Comparison of ENCODE assay signal across 38 cellular contexts in genomic region chr19:46020819-46021125, GRCh38. TPM values are rescaled to one million over a fixed set of nuclear protein-coding genes. Genes with fewer than 3 reads are reported as not detected.
"Had no signal": no experiment of that assay in that cellular context is flagged by ENCODE, and none has a peak within 500 bp of the region (broad histone marks: within the 10 kb centered on the region; RNA-seq: fewer than 3 reads in every experiment).

No MANE protein-coding gene starts in this region.

- H3K4me3 Mint-ChIP-seq: activated B cell treated with CpG ODN at 0.5 μM for 24 hours; activated CD4-positive, alpha-beta memory T cell treated with anti-CD3 and anti-CD28 coated beads for 36 hours; activated naive CD4-positive, alpha-beta T cell treated with anti-CD3 and anti-CD28 coated beads for 36 hours; activated T-cell treated with anti-CD3 and anti-CD28 coated beads, Interleukin-2, amount 50 U/mL, for 4 hours; activated T-helper 1 cell treated with anti-CD3 and anti-CD28 coated beads, Interleukin-12 subunit alpha, Interleukin-12 subunit beta, Interleukin-2, Interleukin-4 antibody, amounts not matched to agents 30 ng/mL and 10 ng/mL and 1 ng/mL, durations not matched to agents 14 hours and 24 hours and 36 hours had no signal

- H3K36me3 Mint-ChIP-seq: activated naive CD4-positive, alpha-beta T cell treated with anti-CD3 and anti-CD28 coated beads, Interleukin-2, amount 50 U/mL, for 72 hours had no signal

- H3K9me3 ChIP-seq: adrenal gland, body of pancreas, breast epithelium, Peyer's patch had no signal

- H3K9me3 Mint-ChIP-seq: activated B cell treated with CpG ODN at 0.5 μM for 24 hours; activated CD4-positive, alpha-beta memory T cell treated with anti-CD3 and anti-CD28 coated beads for 36 hours; activated naive CD4-positive, alpha-beta T cell treated with anti-CD3 and anti-CD28 coated beads for 36 hours; activated naive CD4-positive, alpha-beta T cell treated with anti-CD3 and anti-CD28 coated beads, Interleukin-2, amount 50 U/mL, for 72 hours; activated T-cell treated with anti-CD3 and anti-CD28 coated beads, Interleukin-2, amount 50 U/mL, for 4 hours; activated T-helper 1 cell treated with anti-CD3 and anti-CD28 coated beads, Interleukin-12 subunit alpha, Interleukin-12 subunit beta, Interleukin-2, Interleukin-4 antibody, amounts not matched to agents 30 ng/mL and 10 ng/mL and 1 ng/mL, durations not matched to agents 14 hours and 24 hours and 36 hours had no signal

- H3K27ac Mint-ChIP-seq: activated B cell treated with CpG ODN at 0.5 μM for 24 hours; activated CD4-positive, alpha-beta memory T cell treated with anti-CD3 and anti-CD28 coated beads for 36 hours; activated naive CD4-positive, alpha-beta T cell treated with anti-CD3 and anti-CD28 coated beads for 36 hours; activated naive CD4-positive, alpha-beta T cell treated with anti-CD3 and anti-CD28 coated beads, Interleukin-2, amount 50 U/mL, for 72 hours; activated T-helper 1 cell treated with anti-CD3 and anti-CD28 coated beads, Interleukin-12 subunit alpha, Interleukin-12 subunit beta, Interleukin-2, Interleukin-4 antibody, amounts not matched to agents 30 ng/mL and 10 ng/mL and 1 ng/mL, durations not matched to agents 14 hours and 24 hours and 36 hours had no signal

- H3K4me3 ChIP-seq: adrenal gland, body of pancreas, breast epithelium, Peyer's patch had no signal

- H3K4me1 ChIP-seq: breast epithelium had no signal

- H3K36me3 ChIP-seq: adrenal gland, breast epithelium, Peyer's patch had no signal

- DNase-seq: activated B cell treated with CpG ODN at 0.5 μM for 24 hours; activated CD4-positive, alpha-beta memory T cell treated with anti-CD3 and anti-CD28 coated beads for 36 hours; activated CD4-positive, alpha-beta T cell treated with anti-CD3 and anti-CD28 coated beads for 4 hours; activated CD4-positive, alpha-beta T cell treated with anti-CD3 and anti-CD28 coated beads, Interleukin-2, amount 50 U/mL, for 1 hour; activated CD4-positive, CD25-positive, alpha-beta regulatory T cell treated with anti-CD3 and anti-CD28 coated beads, Interleukin-2, amount 50 U/mL, for 72 hours; activated CD8-positive, alpha-beta memory T cell treated with anti-CD3 and anti-CD28 coated beads, Interleukin-2, amount 50 U/mL, for 4 hours; activated gamma-delta T cell treated with Interleukin-2 at 50 U/mL for 16 hours; activated naive CD4-positive, alpha-beta T cell treated with anti-CD3 and anti-CD28 coated beads for 36 hours; activated T-cell treated with anti-CD3 and anti-CD28 coated beads for 4 hours; activated T-cell treated with anti-CD3 and anti-CD28 coated beads, Interleukin-2, amount 50 U/mL, for 4 hours; adrenal gland; NCI-H1105 treated with DMSO at 0.1 percent for 48 hours; NCI-H1436; NCI-H1694; NCI-H1930; NCI-H2081 treated with DMSO at 0.1 percent for 48 hours; NCI-H524 treated with DMSO at 0.1 percent for 48 hours; NCI-H748 treated with DMSO at 0.1 percent for 48 hours; NK-92 treated with Interleukin-12 subunit alpha and Interleukin-12 subunit beta, amount 100 ng/mL, for 24 hours; PC-3; Peyer's patch; RPMI8226; SIG-M5; SW 1271; T-helper 1 cell; T-helper 2 cell; T-helper 9 cell had no signal

- H3K27ac ChIP-seq: adrenal gland, body of pancreas, breast epithelium, Peyer's patch, VCaP had no signal

RNA-seq across cellular contexts. Expression of gene PGLYRP1, which starts 2.1 kb away (rescaled TPM):
- total RNA-seq: activated B cell treated with CpG ODN at 0.5 μM for 24 hours; activated CD4-positive, alpha-beta memory T cell treated with anti-CD3 and anti-CD28 coated beads for 36 hours; activated naive CD4-positive, alpha-beta T cell treated with anti-CD3 and anti-CD28 coated beads for 36 hours; activated naive CD4-positive, alpha-beta T cell treated with anti-CD3 and anti-CD28 coated beads, Interleukin-2, amount 50 U/mL, for 72 hours; activated T-cell treated with anti-CD3 and anti-CD28 coated beads, Interleukin-2, amount 50 U/mL, for 4 hours; activated T-helper 1 cell treated with anti-CD3 and anti-CD28 coated beads, Interleukin-12 subunit alpha, Interleukin-12 subunit beta, Interleukin-2, Interleukin-4 antibody, amounts not matched to agents 30 ng/mL and 10 ng/mL and 1 ng/mL, durations not matched to agents 14 hours and 24 hours and 36 hours; adrenal gland; astrocyte; body of pancreas; breast epithelium; M059J; NCI-H460; PC-3; Peyer's patch; SK-MEL-5 had no signal

RNA-seq across cellular contexts. Expression of gene IGFL4, which starts 20.0 kb away (rescaled TPM):
- total RNA-seq: activated B cell treated with CpG ODN at 0.5 μM for 24 hours; activated CD4-positive, alpha-beta memory T cell treated with anti-CD3 and anti-CD28 coated beads for 36 hours; activated naive CD4-positive, alpha-beta T cell treated with anti-CD3 and anti-CD28 coated beads for 36 hours; activated naive CD4-positive, alpha-beta T cell treated with anti-CD3 and anti-CD28 coated beads, Interleukin-2, amount 50 U/mL, for 72 hours; activated T-cell treated with anti-CD3 and anti-CD28 coated beads, Interleukin-2, amount 50 U/mL, for 4 hours; activated T-helper 1 cell treated with anti-CD3 and anti-CD28 coated beads, Interleukin-12 subunit alpha, Interleukin-12 subunit beta, Interleukin-2, Interleukin-4 antibody, amounts not matched to agents 30 ng/mL and 10 ng/mL and 1 ng/mL, durations not matched to agents 14 hours and 24 hours and 36 hours; body of pancreas; breast epithelium; cardiac septum; M059J; PC-3; Peyer's patch; Right ventricle myocardium inferior had no signal

RNA-seq across cellular contexts. Expression of gene NOVA2, which starts 47.1 kb away (rescaled TPM):
- total RNA-seq: activated B cell treated with CpG ODN at 0.5 μM for 24 hours; activated CD4-positive, alpha-beta memory T cell treated with anti-CD3 and anti-CD28 coated beads for 36 hours; activated naive CD4-positive, alpha-beta T cell treated with anti-CD3 and anti-CD28 coated beads for 36 hours; activated T-cell treated with anti-CD3 and anti-CD28 coated beads, Interleukin-2, amount 50 U/mL, for 4 hours; activated T-helper 1 cell treated with anti-CD3 and anti-CD28 coated beads, Interleukin-12 subunit alpha, Interleukin-12 subunit beta, Interleukin-2, Interleukin-4 antibody, amounts not matched to agents 30 ng/mL and 10 ng/mL and 1 ng/mL, durations not matched to agents 14 hours and 24 hours and 36 hours; NCI-H460; PC-3 had no signal
